Comparison of ENCODE assay signal across 32 cellular contexts in genomic region chr12:117007618-117008017, GRCh38.
"Had no signal": no experiment of that assay in that cellular context is flagged by ENCODE, and none has a peak within 500 bp of the region (broad histone marks: within the 10 kb centered on the region; RNA-seq: fewer than 3 reads in every experiment).

No MANE protein-coding gene starts in this region.

- H3K9me3 Mint-ChIP-seq: activated CD4-positive, alpha-beta memory T cell treated with anti-CD3 and anti-CD28 coated beads, Interleukin-2, amount 10 ng/mL, durations not matched to agents 7 days and 5 days; activated CD4-positive, alpha-beta T cell treated with anti-CD3 and anti-CD28 coated beads, Interleukin-2, amount 10 ng/mL, durations not matched to agents 24 days and 14 days; activated naive CD4-positive, alpha-beta T cell treated with anti-CD3 and anti-CD28 coated beads, Interleukin-2, amount 50 U/mL, for 24 hours; activated naive CD8-positive, alpha-beta T cell treated with anti-CD3 and anti-CD28 coated beads, Interleukin-2, amount 10 ng/mL, durations not matched to agents 7 days and 5 days; activated T-helper 1 cell treated with anti-CD3 and anti-CD28 coated beads, Interleukin-12 subunit alpha, Interleukin-12 subunit beta, Interleukin-2, Interleukin-4 antibody, amounts not matched to agents 30 ng/mL and 10 ng/mL and 1 ng/mL, durations not matched to agents 14 hours and 24 hours and 36 hours; activated T-helper 2 cell treated with anti-CD3 and anti-CD28 coated beads, Interferon-gamma antibody, Interleukin-2, Interleukin-4, amounts not matched to agents 10 μg/mL and 5 μg/mL and 100 μg/mL, durations not matched to agents 14 hours and 24 hours and 36 hours; central memory CD8-positive, alpha-beta T cell; dendritic cell treated with granulocyte-macrophage colony-stimulating factor and Interleukin-4, amounts not matched to agents 40 ng/mL and 50 ng/mL, for 4 days; endodermal cell; T-helper 2 cell treated with Interferon-gamma antibody and Interleukin-4, amounts not matched to agents 5 μg/mL and 100 μg/mL, for 36 hours had no signal

- ATAC-seq: activated CD4-positive, alpha-beta T cell treated with anti-CD3 and anti-CD28 coated beads for 36 hours; esophagus mucosa; T-helper 17 cell had no signal

- H3K4me3 Mint-ChIP-seq: activated CD4-positive, alpha-beta memory T cell treated with anti-CD3 and anti-CD28 coated beads, Interleukin-2, amount 10 ng/mL, durations not matched to agents 7 days and 5 days; activated CD4-positive, alpha-beta T cell treated with anti-CD3 and anti-CD28 coated beads for 36 hours; activated CD4-positive, alpha-beta T cell treated with anti-CD3 and anti-CD28 coated beads, Interleukin-2, amount 10 ng/mL, durations not matched to agents 24 days and 14 days; activated naive CD4-positive, alpha-beta T cell treated with anti-CD3 and anti-CD28 coated beads for 36 hours; activated naive CD4-positive, alpha-beta T cell treated with anti-CD3 and anti-CD28 coated beads, Interleukin-2, amount 50 U/mL, for 24 hours; activated naive CD8-positive, alpha-beta T cell treated with anti-CD3 and anti-CD28 coated beads, Interleukin-2, amount 10 ng/mL, durations not matched to agents 7 days and 5 days; activated T-helper 1 cell treated with anti-CD3 and anti-CD28 coated beads, Interleukin-12 subunit alpha, Interleukin-12 subunit beta, Interleukin-2, Interleukin-4 antibody, amounts not matched to agents 30 ng/mL and 10 ng/mL and 1 ng/mL, durations not matched to agents 14 hours and 24 hours and 36 hours; central memory CD8-positive, alpha-beta T cell; dendritic cell treated with granulocyte-macrophage colony-stimulating factor and Interleukin-4, amounts not matched to agents 40 ng/mL and 50 ng/mL, for 4 days; endodermal cell; T-helper 17 cell; T-helper 2 cell treated with Interferon-gamma antibody and Interleukin-4, amounts not matched to agents 5 μg/mL and 100 μg/mL, for 36 hours had no signal

- H3K4me1 Mint-ChIP-seq: activated CD4-positive, alpha-beta T cell treated with anti-CD3 and anti-CD28 coated beads for 36 hours; activated naive CD4-positive, alpha-beta T cell treated with anti-CD3 and anti-CD28 coated beads, Interleukin-2, amount 50 U/mL, for 24 hours; central memory CD8-positive, alpha-beta T cell had no signal

- H3K27me3 ChIP-seq: brain microvascular endothelial cell, dorsolateral prefrontal cortex had no signal

- H3K27ac ChIP-seq: brain microvascular endothelial cell, coronary artery, dorsolateral prefrontal cortex, WERI-Rb-1 had no signal

- H3K4me3 ChIP-seq: coronary artery, dorsolateral prefrontal cortex had no signal

- H3K27me3 Mint-ChIP-seq: activated CD4-positive, alpha-beta memory T cell treated with anti-CD3 and anti-CD28 coated beads, Interleukin-2, amount 10 ng/mL, durations not matched to agents 7 days and 5 days; activated CD4-positive, alpha-beta T cell treated with anti-CD3 and anti-CD28 coated beads for 36 hours; activated CD4-positive, alpha-beta T cell treated with anti-CD3 and anti-CD28 coated beads, Interleukin-2, amount 10 ng/mL, durations not matched to agents 24 days and 14 days; activated naive CD4-positive, alpha-beta T cell treated with anti-CD3 and anti-CD28 coated beads, Interleukin-2, amount 50 U/mL, for 24 hours; activated naive CD8-positive, alpha-beta T cell treated with anti-CD3 and anti-CD28 coated beads, Interleukin-2, amount 10 ng/mL, durations not matched to agents 7 days and 5 days; central memory CD8-positive, alpha-beta T cell; dendritic cell treated with granulocyte-macrophage colony-stimulating factor and Interleukin-4, amounts not matched to agents 40 ng/mL and 50 ng/mL, for 4 days; T-helper 17 cell had no signal

- DNase-seq: activated CD4-positive, alpha-beta memory T cell treated with anti-CD3 and anti-CD28 coated beads, Interleukin-2, amount 10 ng/mL, durations not matched to agents 7 days and 5 days; activated CD4-positive, alpha-beta T cell treated with anti-CD3 and anti-CD28 coated beads for 36 hours; activated CD4-positive, alpha-beta T cell treated with anti-CD3 and anti-CD28 coated beads, Interleukin-2, amount 10 ng/mL, durations not matched to agents 24 days and 14 days; activated CD4-positive, alpha-beta T cell treated with anti-CD3 and anti-CD28 coated beads, Interleukin-2, amount 50 U/mL, for 4 hours; activated CD4-positive, CD25-positive, alpha-beta regulatory T cell; activated CD4-positive, CD25-positive, alpha-beta regulatory T cell treated with anti-CD3 and anti-CD28 coated beads, Interleukin-2, amount 50 U/mL, for 72 hours; activated effector memory CD4-positive, alpha-beta T cell treated with anti-CD3 and anti-CD28 coated beads, Interleukin-2, amount 50 U/mL, for 16 hours; activated naive CD4-positive, alpha-beta T cell treated with anti-CD3 and anti-CD28 coated beads for 36 hours; activated naive CD8-positive, alpha-beta T cell treated with anti-CD3 and anti-CD28 coated beads, Interleukin-2, amount 10 ng/mL, durations not matched to agents 7 days and 5 days; activated T-cell treated with anti-CD3 and anti-CD28 coated beads, Interleukin-2, amount 50 U/mL, for 48 hours; amniotic stem cell; anterior cingulate cortex; brain microvascular endothelial cell; dorsolateral prefrontal cortex; effector memory CD4-positive, alpha-beta T cell; endodermal cell; foreskin fibroblast; T-helper 1 cell; T-helper 17 cell; T1000; WERI-Rb-1 had no signal

- FAIRE-seq: astrocyte, bronchial epithelial cell, frontal cortex had no signal

- H3K36me3 ChIP-seq: WERI-Rb-1 had no signal

- H3K27ac Mint-ChIP-seq: activated CD4-positive, alpha-beta memory T cell treated with anti-CD3 and anti-CD28 coated beads, Interleukin-2, amount 10 ng/mL, durations not matched to agents 7 days and 5 days; activated CD4-positive, alpha-beta T cell treated with anti-CD3 and anti-CD28 coated beads for 36 hours; activated CD4-positive, alpha-beta T cell treated with anti-CD3 and anti-CD28 coated beads, Interleukin-2, amount 10 ng/mL, durations not matched to agents 24 days and 14 days; activated naive CD4-positive, alpha-beta T cell treated with anti-CD3 and anti-CD28 coated beads for 36 hours; activated naive CD4-positive, alpha-beta T cell treated with anti-CD3 and anti-CD28 coated beads, Interleukin-2, amount 50 U/mL, for 24 hours; activated naive CD8-positive, alpha-beta T cell treated with anti-CD3 and anti-CD28 coated beads, Interleukin-2, amount 10 ng/mL, durations not matched to agents 7 days and 5 days; activated T-helper 1 cell treated with anti-CD3 and anti-CD28 coated beads, Interleukin-12 subunit alpha, Interleukin-12 subunit beta, Interleukin-2, Interleukin-4 antibody, amounts not matched to agents 30 ng/mL and 10 ng/mL and 1 ng/mL, durations not matched to agents 14 hours and 24 hours and 36 hours; activated T-helper 2 cell treated with anti-CD3 and anti-CD28 coated beads, Interferon-gamma antibody, Interleukin-2, Interleukin-4, amounts not matched to agents 10 μg/mL and 5 μg/mL and 100 μg/mL, durations not matched to agents 14 hours and 24 hours and 36 hours; dendritic cell treated with granulocyte-macrophage colony-stimulating factor and Interleukin-4, amounts not matched to agents 40 ng/mL and 50 ng/mL, for 4 days; endodermal cell; T-helper 17 cell; T-helper 2 cell treated with Interferon-gamma antibody and Interleukin-4, amounts not matched to agents 5 μg/mL and 100 μg/mL, for 36 hours had no signal
